ENCODE assay signal across 29 cellular contexts in the genomic region with DNA sequence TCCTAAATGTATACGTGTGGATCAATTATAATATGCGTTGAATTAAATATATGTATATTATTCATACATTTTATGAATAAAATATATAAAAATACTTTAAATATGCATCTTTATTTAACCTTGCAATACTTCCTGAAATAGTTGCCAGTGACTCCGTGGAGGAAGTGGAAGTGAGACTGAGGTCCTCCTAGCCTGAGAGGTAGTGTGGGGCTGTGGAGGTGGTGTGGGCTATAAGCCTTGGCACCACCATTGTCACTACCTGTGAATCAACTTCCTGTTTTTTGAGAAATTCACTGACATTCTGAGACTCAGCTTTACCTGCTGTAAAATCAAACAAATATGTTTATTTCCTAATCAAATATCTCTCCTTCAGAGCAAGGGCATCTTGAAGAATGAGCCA.
"Had no signal": no experiment of that assay in that cellular context is flagged by ENCODE, and none has a peak within 500 bp of the region (broad histone marks: within the 10 kb centered on the region; RNA-seq: fewer than 3 reads in every experiment).

No MANE protein-coding gene starts in this region.

- ATAC-seq: body of pancreas, heart right ventricle, left lobe of liver, lower lobe of right lung, natural killer cell, psoas muscle, WTC11 had no signal

- H3K4me3 Mint-ChIP-seq: activated CD4-positive, alpha-beta T cell treated with anti-CD3 and anti-CD28 coated beads, Interleukin-2, amount 10 ng/mL, durations not matched to agents 7 days and 5 days; activated naive CD4-positive, alpha-beta T cell treated with anti-CD3 and anti-CD28 coated beads for 36 hours; natural killer cell; neural progenitor cell; WTC11 had no signal

- H3K9me3 Mint-ChIP-seq: natural killer cell, neural progenitor cell had no signal

- H3K9me3 ChIP-seq: adrenal gland, body of pancreas, psoas muscle, testis had no signal

- H3K9ac ChIP-seq: neural progenitor cell, parathyroid adenoma had no signal

- H3K79me2 ChIP-seq: parathyroid adenoma had no signal

- H3K4me1 Mint-ChIP-seq: neural progenitor cell, WTC11 had no signal

- H3K27ac ChIP-seq: adrenal gland, body of pancreas, esophagus squamous epithelium, heart right ventricle, lower lobe of right lung, neural progenitor cell, parathyroid adenoma, psoas muscle, sigmoid colon, testis, transverse colon had no signal

- DNase-seq: activated CD4-positive, alpha-beta T cell treated with anti-CD3 and anti-CD28 coated beads for 1 hour; activated CD4-positive, alpha-beta T cell treated with anti-CD3 and anti-CD28 coated beads, Interleukin-2, amount 10 ng/mL, durations not matched to agents 7 days and 5 days; activated CD8-positive, alpha-beta memory T cell treated with anti-CD3 and anti-CD28 coated beads for 24 hours; activated effector memory CD4-positive, alpha-beta T cell treated with anti-CD3 and anti-CD28 coated beads, Interleukin-2, amount 50 U/mL, for 16 hours; activated naive CD4-positive, alpha-beta T cell treated with anti-CD3 and anti-CD28 coated beads for 36 hours; adrenal gland; aorta; body of pancreas; dermis blood vessel endothelial cell; effector CD4-positive, alpha-beta T cell; esophagus squamous epithelium; foreskin melanocyte; heart right ventricle; lower lobe of right lung; mesenchymal stem cell; natural killer cell; occipital lobe; psoas muscle; sigmoid colon; small intestine; stimulated activated CD4-positive, alpha-beta T cell treated with anti-CD3 and anti-CD28 coated beads, Interleukin-4, amount 100 ng/mL, for 24 hours; stimulated activated naive CD4-positive, alpha-beta T cell; T-helper 2 cell; testis; transverse colon had no signal

- H3K36me3 Mint-ChIP-seq: natural killer cell, neural progenitor cell had no signal

- H3K27me3 Mint-ChIP-seq: activated CD4-positive, alpha-beta T cell treated with anti-CD3 and anti-CD28 coated beads, Interleukin-2, amount 10 ng/mL, durations not matched to agents 7 days and 5 days had no signal

- H3K4me3 ChIP-seq: adrenal gland, body of pancreas, esophagus squamous epithelium, heart right ventricle, lower lobe of right lung, neural progenitor cell, psoas muscle, sigmoid colon, testis, transverse colon had no signal

- H2AFZ ChIP-seq: neural progenitor cell, parathyroid adenoma had no signal

- H3K36me3 ChIP-seq: adrenal gland, esophagus squamous epithelium, heart right ventricle, lower lobe of right lung, neural progenitor cell, sigmoid colon, transverse colon had no signal

- H3K27me3 ChIP-seq: adrenal gland, body of pancreas, neural progenitor cell, sigmoid colon, testis, transverse colon had no signal

- H3K4me2 ChIP-seq: neural progenitor cell had no signal

- H3K27ac Mint-ChIP-seq: activated CD4-positive, alpha-beta T cell treated with anti-CD3 and anti-CD28 coated beads, Interleukin-2, amount 10 ng/mL, durations not matched to agents 7 days and 5 days; activated naive CD4-positive, alpha-beta T cell treated with anti-CD3 and anti-CD28 coated beads for 36 hours; natural killer cell; neural progenitor cell; WTC11 had no signal

- H3K4me1 ChIP-seq: adrenal gland, body of pancreas, heart right ventricle, lower lobe of right lung, neural progenitor cell, parathyroid adenoma, psoas muscle, sigmoid colon, testis, transverse colon had no signal
